ENCODE assay signal across 23 cellular contexts in the genomic region with DNA sequence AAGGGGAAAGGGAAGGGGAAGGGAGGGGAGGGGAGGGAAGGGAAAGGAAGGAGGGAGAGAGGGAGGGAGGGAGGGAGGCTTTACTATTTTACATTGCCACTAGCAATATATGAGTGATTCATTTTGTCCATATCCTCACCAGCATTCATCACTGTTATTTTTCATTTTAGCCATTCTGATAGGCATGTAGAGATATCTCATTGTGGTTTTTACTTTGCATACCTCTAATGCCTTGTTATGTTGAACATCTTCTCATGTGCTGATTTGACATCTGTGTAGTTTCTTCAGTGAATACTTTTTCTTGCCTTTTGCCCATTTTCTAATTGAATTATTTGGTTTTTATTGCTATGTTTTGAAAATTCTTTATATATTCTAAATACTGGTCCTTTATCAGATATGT.
"Had no signal": no experiment of that assay in that cellular context is flagged by ENCODE, and none has a peak within 500 bp of the region (broad histone marks: within the 10 kb centered on the region; RNA-seq: fewer than 3 reads in every experiment).

No MANE protein-coding gene starts in this region.

- H3K36me3 Mint-ChIP-seq: memory B cell had no signal

- H3K9me3 Mint-ChIP-seq: activated CD4-positive, alpha-beta memory T cell treated with anti-CD3 and anti-CD28 coated beads, Interleukin-2, amount 10 ng/mL, durations not matched to agents 7 days and 5 days; activated CD4-positive, alpha-beta T cell treated with anti-CD3 and anti-CD28 coated beads, Interleukin-2, amount 10 ng/mL, durations not matched to agents 7 days and 5 days had no signal

- H3K9me3 ChIP-seq: colonic mucosa, gastrocnemius medialis had no signal

- ATAC-seq: gastrocnemius medialis; left cardiac atrium; naive thymus-derived CD8-positive, alpha-beta T cell; right cardiac atrium had no signal

- H3K4me1 ChIP-seq: colonic mucosa, gastrocnemius medialis had no signal

- H3K36me3 ChIP-seq: colonic mucosa, gastrocnemius medialis, tibial nerve had no signal

- DNase-seq: activated CD4-positive, alpha-beta memory T cell treated with anti-CD3 and anti-CD28 coated beads, Interleukin-2, amount 10 ng/mL, durations not matched to agents 7 days and 5 days; activated CD4-positive, alpha-beta T cell treated with anti-CD3 and anti-CD28 coated beads for 1 hour; activated CD4-positive, alpha-beta T cell treated with anti-CD3 and anti-CD28 coated beads, Interleukin-2, amount 10 ng/mL, durations not matched to agents 7 days and 5 days; activated CD8-positive, alpha-beta memory T cell treated with anti-CD3 and anti-CD28 coated beads, Interleukin-2, amount 50 U/mL, for 48 hours; activated gamma-delta T cell; activated naive CD4-positive, alpha-beta T cell treated with anti-CD3 and anti-CD28 coated beads, Interleukin-2, amount 50 U/mL, for 16 hours; activated T-cell treated with anti-CD3 and anti-CD28 coated beads, Interleukin-2, amount 50 U/mL, for 24 hours; colonic mucosa; effector CD8-positive, alpha-beta T cell; gastrocnemius medialis; glutamatergic neuron; islet precursor cell; left cardiac atrium; midbrain; naive thymus-derived CD8-positive, alpha-beta T cell; occipital lobe; right cardiac atrium; stimulated activated CD4-positive, alpha-beta T cell treated with anti-CD3 and anti-CD28 coated beads, Interleukin-2, amount 100 ng/mL, for 48 hours; stimulated activated naive CD4-positive, alpha-beta T cell treated with Interleukin-2 at 50 U/mL for 16 hours; T-helper 2 cell had no signal

- H3K4me3 Mint-ChIP-seq: activated CD4-positive, alpha-beta memory T cell treated with anti-CD3 and anti-CD28 coated beads, Interleukin-2, amount 10 ng/mL, durations not matched to agents 7 days and 5 days; activated CD4-positive, alpha-beta T cell treated with anti-CD3 and anti-CD28 coated beads, Interleukin-2, amount 10 ng/mL, durations not matched to agents 7 days and 5 days; activated T-cell treated with anti-CD3 and anti-CD28 coated beads, Interleukin-2, amount 50 U/mL, for 24 hours; memory B cell; naive thymus-derived CD8-positive, alpha-beta T cell; neural crest cell had no signal

- H3K4me3 ChIP-seq: colonic mucosa, gastrocnemius medialis, tibial nerve had no signal

- H3K27ac Mint-ChIP-seq: activated CD4-positive, alpha-beta memory T cell treated with anti-CD3 and anti-CD28 coated beads, Interleukin-2, amount 10 ng/mL, durations not matched to agents 7 days and 5 days; activated CD4-positive, alpha-beta T cell treated with anti-CD3 and anti-CD28 coated beads, Interleukin-2, amount 10 ng/mL, durations not matched to agents 7 days and 5 days; activated T-cell treated with anti-CD3 and anti-CD28 coated beads, Interleukin-2, amount 50 U/mL, for 24 hours; memory B cell had no signal

- H3K27ac ChIP-seq: colonic mucosa, gastrocnemius medialis, tibial nerve had no signal
